ENCODE assay signal across 8 cellular contexts in the genomic region with DNA sequence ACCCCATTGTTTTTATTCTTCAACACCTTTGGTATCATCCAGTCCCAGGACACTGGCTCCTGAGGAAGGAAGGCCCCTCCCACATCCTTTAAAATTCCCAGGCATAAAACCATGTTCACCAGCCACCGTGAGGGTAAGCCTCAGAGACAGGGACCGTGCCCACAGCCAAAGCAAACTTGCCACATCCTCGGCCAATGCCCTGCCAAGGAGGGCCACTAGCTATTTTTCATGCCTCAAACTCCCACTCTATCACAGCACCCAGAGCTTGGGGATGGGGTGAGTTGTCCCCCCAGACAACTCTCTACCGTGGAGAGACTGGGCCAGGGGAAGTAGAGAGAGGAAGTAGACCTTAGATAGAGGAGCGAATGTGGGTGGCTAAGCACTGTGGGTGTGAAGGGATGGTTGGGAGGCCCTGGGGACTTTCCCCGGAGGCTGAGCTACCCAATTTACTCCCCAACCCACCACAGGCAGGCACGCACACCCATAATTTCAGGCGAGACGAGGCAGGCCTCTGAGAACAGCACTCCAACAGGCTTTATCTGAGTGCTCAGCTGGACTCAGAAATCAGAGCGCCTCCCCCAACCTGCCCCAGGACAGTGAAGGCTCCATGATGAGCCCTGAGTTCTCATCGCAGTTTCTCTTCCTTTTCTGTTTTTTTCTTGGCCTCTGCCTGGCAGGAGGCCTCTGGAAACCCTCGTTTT. TPM values are rescaled to one million over a fixed set of nuclear protein-coding genes. Genes with fewer than 3 reads are reported as not detected.
DNase-seq lines count a peak whose midpoint lies in the region; ATAC-seq and TF ChIP-seq lines count a peak whose summit lies in the region.

No MANE protein-coding gene starts in this region.

- H3K27me3 ChIP-seq in HCT116 (ENCODE audit: insufficient read depth, low read length) (no peaks in the 10 kb centered on the region), cardiac muscle cell (no peaks in the 10 kb centered on the region)

- no peak for TF ChIP-seq RAD21 in HCT116 (IDR thresholded peaks at IDR 0.05; ENCODE audit: low read depth)

- peak overlapping the region; percentile 58 for H3K4me2 ChIP-seq in HCT116 (ENCODE audit: low read length)

- H3K79me2 ChIP-seq in HCT116 (ENCODE audit: insufficient read depth, low read length): no peaks in the 10 kb centered on the region

- ATAC-seq in HCT116: no peak

- no peak overlapping the region for H3K4me3 ChIP-seq in HCT116 (replicated peaks in 1 of 2; ENCODE audit: low read depth in 1 of 2, low read length in 2 of 2)
- H3K4me3 ChIP-seq in cardiac muscle cell: no peak overlapping the region

- 0 out of 2 replicates have a peak overlapping the region, but pooled peaks have one; percentile 3 for H3K9ac ChIP-seq in HCT116 (ENCODE audit: low read length)

- BruUV-seq in HCT116 (replicated peaks; lab: Mats Ljungman, UMichigan): no TSS peak

- no peak overlapping the region for H2AFZ ChIP-seq in HCT116 (ENCODE audit: low read depth, low read length, poor library complexity, severe bottlenecking)

- CTCF ChIA-PET in HCT116 (lab: Charles Lee): interaction anchor here (2.7 to 4.1 kb wide), 2 partner anchors 16 to 22 kb away, joined by 6 to 17 read pairs; no protein-coding TSS in a partner anchor

- no peaks in the 10 kb centered on the region for H3K9me2 ChIP-seq in HCT116 (ENCODE audit: insufficient read depth)

- POLR2A ChIA-PET in HCT116 (lab: Charles Lee): interaction anchor here (1.1 to 1.6 kb wide), 2 partner anchors 16 to 17 kb away, joined by 3 read pairs; partner anchors contain the start of gene BTG2

- H3K9me3 ChIP-seq in HCT116 (ENCODE audit: control insufficient read depth in 1 of 2, insufficient read depth in 1 of 2, low read depth in 1 of 2, low read length in 2 of 2): no peaks in the 10 kb centered on the region
- no peaks in the 10 kb centered on the region for H3K9me3 ChIP-seq in cardiac muscle cell (ENCODE audit: low read depth)

- intact Hi-C loops in HCT116 (cut with micrococcal nuclease): no loop called here

- in situ Hi-C loops in GM13977 (cut with MboI; ENCODE audit: low pct_unique_long_range_greater_than_20kb, low sequenced_read_pairs, unreplicated experiment): no loop called here

- TF ChIP-seq POLR2A in HCT116 (IDR thresholded peaks at IDR 0.05; ENCODE audit: borderline replicate concordance, extremely low read depth, insufficient read depth, insufficient read length): no peak

- H3K36me3 ChIP-seq in HCT116 (ENCODE audit: control insufficient read depth in 1 of 2, insufficient read depth in 2 of 2, low read length in 2 of 2): no peaks in the 10 kb centered on the region
- H3K36me3 ChIP-seq in cardiac muscle cell: no peaks in the 10 kb centered on the region

- RAD21 ChIA-PET in HCT116 (lab: Charles Lee; ENCODE audit: low non-redundant PET in 1 of 2, low total read pairs in 2 of 2, uncharacterized antibody in 2 of 2, unreplicated experiment in 2 of 2): no interaction called here

- TF ChIP-seq CTCF in GM13977 (IDR thresholded peaks at IDR 0.05; ENCODE audit: extremely low read depth, insufficient read depth, missing control alignments) (peak; percentile 15), HCT116 (IDR thresholded peaks at IDR 0.05 in 2 of 3, conservative IDR thresholded peaks at IDR 0.05 in 1 of 3; ENCODE audit: borderline replicate concordance in 1 of 3, insufficient read depth in 1 of 3, low read depth in 2 of 3, low read length in 2 of 3) (no peak), cardiac muscle cell (IDR thresholded peaks at IDR 0.05; ENCODE audit: low read depth, low read length) (no peak)

- DNase-seq in GM13977 (ENCODE audit: low spot score): peak; percentile 88
- no peak for DNase-seq in HCT116 (ENCODE audit: low read depth, low spot score)
- DNase-seq in NCI-H69 (lab: John Stamatoyannopoulos, UW): peak; percentile 63
- peak; percentile 86 for DNase-seq in activated T-cell treated with anti-CD3 and anti-CD28 coated beads for 24 hours (ENCODE audit: low read depth)
- no peak for DNase-seq in cardiac muscle cell (ENCODE audit: low read depth in 1 of 2, low spot score in 1 of 2)
- peak; percentile 80 for DNase-seq in stimulated activated CD4-positive, alpha-beta T cell treated with anti-CD3 and anti-CD28 coated beads, Interleukin-12 subunit alpha, Interleukin-12 subunit beta, amount 100 ng/mL, for 4 hours
- DNase-seq in NCI-H1417 treated with DMSO at 0.1 percent for 48 hours (lab: John Stamatoyannopoulos, UW): no peak
- no peak for DNase-seq in iPS-NIHi11 (ENCODE audit: low spot score)

- no peak overlapping the region for H3K27ac ChIP-seq in HCT116 (ENCODE audit: low read depth, low read length)
- H3K27ac ChIP-seq in cardiac muscle cell: peak overlapping the region; percentile 88

- no peaks in the 10 kb centered on the region for H4K20me1 ChIP-seq in HCT116 (ENCODE audit: insufficient read depth)

- H3K4me1 ChIP-seq in HCT116 (ENCODE audit: control insufficient read depth in 1 of 2, insufficient read depth in 2 of 2, low read length in 2 of 2) (peaks cover 19 to 34% of the 10 kb centered on the region in 2 experiments), cardiac muscle cell (ENCODE audit: low read depth) (peaks cover 40% of the 10 kb centered on the region)

TF ChIP-seq in HCT116, 20 proteins besides CTCF, POLR2A, EP300 and RAD21 (continues in another document):
- no peak for TF ChIP-seq MAX (IDR thresholded peaks at IDR 0.05)
- no peak for TF ChIP-seq FOSL1 (IDR thresholded peaks at IDR 0.05; ENCODE audit: low read depth)
- no peak for TF ChIP-seq POLR2AphosphoS5 (IDR thresholded peaks at IDR 0.05; ENCODE audit: low read depth, low read length)
- no peak for TF ChIP-seq YY1 (IDR thresholded peaks at IDR 0.05; ENCODE audit: extremely low read depth, insufficient replicate concordance, low read depth, low read length)
- TF ChIP-seq, protein P1, sequence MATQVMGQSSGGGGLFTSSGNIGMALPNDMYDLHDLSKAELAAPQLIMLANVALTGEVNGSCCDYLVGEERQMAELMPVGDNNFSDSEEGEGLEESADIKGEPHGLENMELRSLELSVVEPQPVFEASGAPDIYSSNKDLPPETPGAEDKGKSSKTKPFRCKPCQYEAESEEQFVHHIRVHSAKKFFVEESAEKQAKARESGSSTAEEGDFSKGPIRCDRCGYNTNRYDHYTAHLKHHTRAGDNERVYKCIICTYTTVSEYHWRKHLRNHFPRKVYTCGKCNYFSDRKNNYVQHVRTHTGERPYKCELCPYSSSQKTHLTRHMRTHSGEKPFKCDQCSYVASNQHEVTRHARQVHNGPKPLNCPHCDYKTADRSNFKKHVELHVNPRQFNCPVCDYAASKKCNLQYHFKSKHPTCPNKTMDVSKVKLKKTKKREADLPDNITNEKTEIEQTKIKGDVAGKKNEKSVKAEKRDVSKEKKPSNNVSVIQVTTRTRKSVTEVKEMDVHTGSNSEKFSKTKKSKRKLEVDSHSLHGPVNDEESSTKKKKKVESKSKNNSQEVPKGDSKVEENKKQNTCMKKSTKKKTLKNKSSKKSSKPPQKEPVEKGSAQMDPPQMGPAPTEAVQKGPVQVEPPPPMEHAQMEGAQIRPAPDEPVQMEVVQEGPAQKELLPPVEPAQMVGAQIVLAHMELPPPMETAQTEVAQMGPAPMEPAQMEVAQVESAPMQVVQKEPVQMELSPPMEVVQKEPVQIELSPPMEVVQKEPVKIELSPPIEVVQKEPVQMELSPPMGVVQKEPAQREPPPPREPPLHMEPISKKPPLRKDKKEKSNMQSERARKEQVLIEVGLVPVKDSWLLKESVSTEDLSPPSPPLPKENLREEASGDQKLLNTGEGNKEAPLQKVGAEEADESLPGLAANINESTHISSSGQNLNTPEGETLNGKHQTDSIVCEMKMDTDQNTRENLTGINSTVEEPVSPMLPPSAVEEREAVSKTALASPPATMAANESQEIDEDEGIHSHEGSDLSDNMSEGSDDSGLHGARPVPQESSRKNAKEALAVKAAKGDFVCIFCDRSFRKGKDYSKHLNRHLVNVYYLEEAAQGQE (IDR thresholded peaks at IDR 0.05; ENCODE audit: low read depth): no peak
- no peak for TF ChIP-seq EZH2phosphoT487 (IDR thresholded peaks at IDR 0.05; ENCODE audit: borderline replicate concordance)
- no peak for TF ChIP-seq JUND (IDR thresholded peaks at IDR 0.05)
- no peak for TF ChIP-seq SRF (IDR thresholded peaks at IDR 0.05; ENCODE audit: low read depth)
- TF ChIP-seq CBX3 (IDR thresholded peaks at IDR 0.05; ENCODE audit: low read depth): no peak
- TF ChIP-seq ELF1 (IDR thresholded peaks at IDR 0.05; ENCODE audit: borderline replicate concordance, low read depth): no peak
- TF ChIP-seq ZNF274 (IDR thresholded peaks at IDR 0.05; ENCODE audit: low read depth, low read length): no peak
- TF ChIP-seq, protein P2, sequence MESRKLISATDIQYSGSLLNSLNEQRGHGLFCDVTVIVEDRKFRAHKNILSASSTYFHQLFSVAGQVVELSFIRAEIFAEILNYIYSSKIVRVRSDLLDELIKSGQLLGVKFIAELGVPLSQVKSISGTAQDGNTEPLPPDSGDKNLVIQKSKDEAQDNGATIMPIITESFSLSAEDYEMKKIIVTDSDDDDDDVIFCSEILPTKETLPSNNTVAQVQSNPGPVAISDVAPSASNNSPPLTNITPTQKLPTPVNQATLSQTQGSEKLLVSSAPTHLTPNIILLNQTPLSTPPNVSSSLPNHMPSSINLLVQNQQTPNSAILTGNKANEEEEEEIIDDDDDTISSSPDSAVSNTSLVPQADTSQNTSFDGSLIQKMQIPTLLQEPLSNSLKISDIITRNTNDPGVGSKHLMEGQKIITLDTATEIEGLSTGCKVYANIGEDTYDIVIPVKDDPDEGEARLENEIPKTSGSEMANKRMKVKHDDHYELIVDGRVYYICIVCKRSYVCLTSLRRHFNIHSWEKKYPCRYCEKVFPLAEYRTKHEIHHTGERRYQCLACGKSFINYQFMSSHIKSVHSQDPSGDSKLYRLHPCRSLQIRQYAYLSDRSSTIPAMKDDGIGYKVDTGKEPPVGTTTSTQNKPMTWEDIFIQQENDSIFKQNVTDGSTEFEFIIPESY (IDR thresholded peaks at IDR 0.05; ENCODE audit: extremely low read depth, insufficient replicate concordance, low read length): no peak
- no peak for TF ChIP-seq ATF3 (IDR thresholded peaks at IDR 0.05)
- TF ChIP-seq EZH2 (IDR thresholded peaks at IDR 0.05): no peak

RNA-seq across cellular contexts. Expression of gene BTG2, which starts 15.9 kb away (rescaled TPM):
- total RNA-seq in HCT116 (2021; ENCODE audit: unreplicated experiment): 24.2 TPM
- 19.0 and 20.9 TPM in 2 replicates for polyA plus RNA-seq in HCT116 (2012)
- total RNA-seq in cardiac muscle cell: 45.6 and 57.9 TPM in 2 replicates
- polyA plus RNA-seq in cardiac muscle cell: 64.2 and 66.0 TPM in 2 replicates

RNA-seq across cellular contexts. Expression of gene CHIT1, which starts 60.0 kb away (rescaled TPM):
- total RNA-seq in HCT116 (2021; ENCODE audit: unreplicated experiment) (not detected), cardiac muscle cell (0.03 TPM in 1 of 2 replicates, not detected in the other)
- polyA plus RNA-seq in HCT116 (2012): 0.08 TPM in 1 of 2 replicates, not detected in the other
- not detected in 2 replicates for polyA plus RNA-seq in cardiac muscle cell

Comparison
In these comparisons a context has a peak if more than half of its experiments do, and no peak if none do; other contexts are left out.
1. DNase-seq: peak in GM13977 (single experiment), NCI-H69 (single experiment), activated T-cell treated with anti-CD3 and anti-CD28 coated beads for 24 hours (single experiment) and stimulated activated CD4-positive, alpha-beta T cell treated with anti-CD3 and anti-CD28 coated beads, Interleukin-12 subunit alpha, Interleukin-12 subunit beta, amount 100 ng/mL, for 4 hours (single experiment); none in HCT116 (single experiment), cardiac muscle cell (0 of 2), NCI-H1417 treated with DMSO at 0.1 percent for 48 hours (single experiment) and iPS-NIHi11 (single experiment).